Comparison of ENCODE assay signal across 1 cellular context in the genomic region with DNA sequence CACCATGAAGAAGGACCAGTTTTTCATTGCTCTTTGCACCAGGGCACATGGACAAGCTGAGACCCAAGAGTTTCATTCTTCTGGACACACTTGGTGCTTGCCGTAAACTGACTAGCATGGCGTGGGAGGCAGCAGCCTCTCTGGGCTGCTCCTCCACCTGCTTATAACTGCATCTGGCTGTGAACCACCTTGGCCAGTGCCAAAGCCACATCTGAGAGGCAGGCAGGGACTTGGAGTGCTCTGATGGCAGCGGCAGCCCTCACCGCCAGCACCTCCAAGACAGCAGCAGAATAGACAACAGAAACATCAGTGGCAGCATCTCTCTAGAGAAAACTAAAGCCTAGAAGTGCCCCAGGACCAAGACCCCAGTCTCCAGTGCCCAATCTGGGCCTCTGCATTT.
TF ChIP-seq lines count a peak whose summit lies in the region.

No MANE protein-coding gene starts in this region.

TF ChIP-seq in H1, 55 proteins besides CTCF, POLR2A, EP300 and RAD21:
- no peak for TF ChIP-seq NANOG (IDR thresholded peaks at IDR 0.05; ENCODE audit: insufficient read depth, low read depth, low read length, poor library complexity, severe bottlenecking)
- TF ChIP-seq, protein P1, sequence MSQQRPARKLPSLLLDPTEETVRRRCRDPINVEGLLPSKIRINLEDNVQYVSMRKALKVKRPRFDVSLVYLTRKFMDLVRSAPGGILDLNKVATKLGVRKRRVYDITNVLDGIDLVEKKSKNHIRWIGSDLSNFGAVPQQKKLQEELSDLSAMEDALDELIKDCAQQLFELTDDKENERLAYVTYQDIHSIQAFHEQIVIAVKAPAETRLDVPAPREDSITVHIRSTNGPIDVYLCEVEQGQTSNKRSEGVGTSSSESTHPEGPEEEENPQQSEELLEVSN (IDR thresholded peaks at IDR 0.05) = no peak
- TF ChIP-seq BRCA1 (IDR thresholded peaks at IDR 0.05; ENCODE audit: low read depth, low read length) = no peak
- TF ChIP-seq RBBP5 (IDR thresholded peaks at IDR 0.05; ENCODE audit: borderline replicate concordance, low read depth, low read length) = no peak
- no peak for TF ChIP-seq JUND (IDR thresholded peaks at IDR 0.05; ENCODE audit: low read length)
- TF ChIP-seq NRF1 (IDR thresholded peaks at IDR 0.05; ENCODE audit: low read depth, low read length) = no peak
- no peak for TF ChIP-seq ZNF274 (IDR thresholded peaks at IDR 0.05; ENCODE audit: borderline replicate concordance, extremely low read depth, low read length)
- TF ChIP-seq, protein P2, sequence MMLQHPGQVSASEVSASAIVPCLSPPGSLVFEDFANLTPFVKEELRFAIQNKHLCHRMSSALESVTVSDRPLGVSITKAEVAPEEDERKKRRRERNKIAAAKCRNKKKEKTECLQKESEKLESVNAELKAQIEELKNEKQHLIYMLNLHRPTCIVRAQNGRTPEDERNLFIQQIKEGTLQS (IDR thresholded peaks at IDR 0.05; ENCODE audit: insufficient read depth, low read depth, low read length) = no peak
- no peak for TF ChIP-seq TEAD4 (IDR thresholded peaks at IDR 0.05; ENCODE audit: low read depth, low read length)
- TF ChIP-seq TAF7 (optimal IDR thresholded peaks at IDR 0.05; ENCODE audit: borderline replicate concordance, low read depth, low read length) = no peak
